27 cellular contexts compared by ENCODE assay signal in the genomic region with DNA sequence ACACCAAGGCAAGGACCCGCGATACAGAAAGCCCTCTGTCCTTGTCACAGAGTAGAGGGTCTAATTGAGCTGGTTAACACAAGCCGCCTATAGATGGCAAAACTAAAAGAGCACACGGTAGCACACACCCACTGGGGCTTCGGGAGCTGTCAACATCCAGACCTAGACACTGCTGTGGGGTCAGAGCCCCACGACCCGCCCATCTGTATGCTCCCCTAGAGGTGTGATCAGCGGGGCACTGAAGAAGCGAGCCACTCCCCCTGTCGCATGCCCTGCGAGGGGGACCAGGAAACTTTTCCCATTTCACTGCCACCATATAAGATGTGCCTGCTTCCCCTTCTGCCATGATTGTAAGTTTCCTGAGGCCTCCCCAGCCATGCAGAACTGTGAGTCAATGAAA.
"Had no signal": no experiment of that assay in that cellular context is flagged by ENCODE, and none has a peak within 500 bp of the region (broad histone marks: within the 10 kb centered on the region; RNA-seq: fewer than 3 reads in every experiment).

No MANE protein-coding gene starts in this region.

- ATAC-seq: stimulated activated effector memory CD8-positive, alpha-beta T cell treated with anti-CD3 and anti-CD28 coated beads, Interleukin-12 subunit alpha, Interleukin-12 subunit beta, amount 100 ng/mL, for 72 hours; stimulated activated memory B cell treated with anti-CD40 and anti-IgM and Interleukin-4, amounts not matched to agents 10 μg/mL and 1 μg/mL and 100 μg/mL, for 72 hours; stimulated activated naive B cell treated with anti-CD40 and anti-IgM and Interleukin-4, amounts not matched to agents 10 μg/mL and 1 μg/mL and 100 μg/mL, for 72 hours; stimulated activated naive CD8-positive, alpha-beta T cell treated with anti-CD3 and anti-CD28 coated beads, Interleukin-15, amount 100 ng/mL, for 72 hours; stimulated activated naive CD8-positive, alpha-beta T cell treated with anti-CD3 and anti-CD28 coated beads, Interleukin-15, Interleukin-2, amounts not matched to agents 100 U/mL and 50 U/mL, for 24 hours; upper lobe of right lung had no signal

- H3K27ac ChIP-seq: stomach, suprapubic skin, testis, thoracic aorta, thyroid gland, tibial artery, tibial nerve, transverse colon, upper lobe of left lung, upper lobe of right lung, uterus, vagina had no signal

- H3K27me3 ChIP-seq: stomach, suprapubic skin, testis, thyroid gland, tibial artery, tibial nerve, transverse colon, upper lobe of left lung, upper lobe of right lung, uterus, vagina had no signal

- H3K27ac Mint-ChIP-seq: stimulated activated effector memory CD8-positive, alpha-beta T cell treated with anti-CD3 and anti-CD28 coated beads, Interleukin-12 subunit alpha, Interleukin-12 subunit beta, amount 100 ng/mL, for 72 hours; stimulated activated memory B cell treated with anti-CD40 and anti-IgM and Interleukin-4, amounts not matched to agents 10 μg/mL and 1 μg/mL and 100 μg/mL, for 72 hours; stimulated activated naive B cell treated with anti-CD40 and anti-IgM and Interleukin-4, amounts not matched to agents 10 μg/mL and 1 μg/mL and 100 μg/mL, for 72 hours; stimulated activated naive CD8-positive, alpha-beta T cell treated with anti-CD3 and anti-CD28 coated beads, Interleukin-15, amount 100 ng/mL, for 72 hours; stimulated activated naive CD8-positive, alpha-beta T cell treated with anti-CD3 and anti-CD28 coated beads, Interleukin-15, Interleukin-2, amounts not matched to agents 100 ng/mL and 50 ng/mL, for 24 hours; type B pancreatic cell had no signal

- H3K27me3 Mint-ChIP-seq: stimulated activated memory B cell treated with anti-CD40 and anti-IgM and Interleukin-4, amounts not matched to agents 10 μg/mL and 1 μg/mL and 100 μg/mL, for 72 hours; stimulated activated naive B cell treated with anti-CD40 and anti-IgM and Interleukin-4, amounts not matched to agents 10 μg/mL and 1 μg/mL and 100 μg/mL, for 72 hours; stimulated activated naive CD8-positive, alpha-beta T cell treated with anti-CD3 and anti-CD28 coated beads, Interleukin-15, amount 100 ng/mL, for 72 hours; stimulated activated naive CD8-positive, alpha-beta T cell treated with anti-CD3 and anti-CD28 coated beads, Interleukin-15, Interleukin-2, amounts not matched to agents 100 ng/mL and 50 ng/mL, for 24 hours; type B pancreatic cell had no signal

- H3K9me3 Mint-ChIP-seq: stimulated activated memory B cell treated with anti-CD40 and anti-IgM and Interleukin-4, amounts not matched to agents 10 μg/mL and 1 μg/mL and 100 μg/mL, for 72 hours; type B pancreatic cell had no signal

- H3K4me1 ChIP-seq: stomach, suprapubic skin, testis, thyroid gland, tibial artery, tibial nerve, transverse colon, upper lobe of left lung, upper lobe of right lung, uterus, vagina had no signal

- H3K9me3 ChIP-seq: stomach, suprapubic skin, testis, thoracic aorta, thyroid gland, tibial artery, tibial nerve, transverse colon, upper lobe of left lung, upper lobe of right lung, uterus, vagina had no signal

- H3K36me3 Mint-ChIP-seq: stimulated activated effector memory CD8-positive, alpha-beta T cell treated with anti-CD3 and anti-CD28 coated beads, Interleukin-12 subunit alpha, Interleukin-12 subunit beta, amount 100 ng/mL, for 72 hours; stimulated activated memory B cell treated with anti-CD40 and anti-IgM and Interleukin-4, amounts not matched to agents 10 μg/mL and 1 μg/mL and 100 μg/mL, for 72 hours; stimulated activated naive B cell treated with anti-CD40 and anti-IgM and Interleukin-4, amounts not matched to agents 10 μg/mL and 1 μg/mL and 100 μg/mL, for 72 hours; type B pancreatic cell had no signal

- H3K4me1 Mint-ChIP-seq: stimulated activated effector memory CD8-positive, alpha-beta T cell treated with anti-CD3 and anti-CD28 coated beads, Interleukin-12 subunit alpha, Interleukin-12 subunit beta, amount 100 ng/mL, for 72 hours; stimulated activated memory B cell treated with anti-CD40 and anti-IgM and Interleukin-4, amounts not matched to agents 10 μg/mL and 1 μg/mL and 100 μg/mL, for 72 hours; stimulated activated naive B cell treated with anti-CD40 and anti-IgM and Interleukin-4, amounts not matched to agents 10 μg/mL and 1 μg/mL and 100 μg/mL, for 72 hours; stimulated activated naive CD8-positive, alpha-beta T cell treated with anti-CD3 and anti-CD28 coated beads, Interleukin-15, amount 100 ng/mL, for 72 hours had no signal

- H3K4me3 Mint-ChIP-seq: stimulated activated effector memory CD8-positive, alpha-beta T cell treated with anti-CD3 and anti-CD28 coated beads, Interleukin-12 subunit alpha, Interleukin-12 subunit beta, amount 100 ng/mL, for 72 hours; stimulated activated memory B cell treated with anti-CD40 and anti-IgM and Interleukin-4, amounts not matched to agents 10 μg/mL and 1 μg/mL and 100 μg/mL, for 72 hours; stimulated activated naive B cell treated with anti-CD40 and anti-IgM and Interleukin-4, amounts not matched to agents 10 μg/mL and 1 μg/mL and 100 μg/mL, for 72 hours; stimulated activated naive CD8-positive, alpha-beta T cell treated with anti-CD3 and anti-CD28 coated beads, Interleukin-15, amount 100 ng/mL, for 72 hours; stimulated activated naive CD8-positive, alpha-beta T cell treated with anti-CD3 and anti-CD28 coated beads, Interleukin-15, Interleukin-2, amounts not matched to agents 100 ng/mL and 50 ng/mL, for 24 hours; type B pancreatic cell had no signal

- DNase-seq: stimulated activated CD4-positive, alpha-beta T cell treated with anti-CD3 and anti-CD28 coated beads, Interleukin-2, amount 100 ng/mL, for 48 hours; stimulated activated CD4-positive, alpha-beta T cell treated with anti-CD3 and anti-CD28 coated beads, Interleukin-4, amount 100 ng/mL, for 1 hour; stimulated activated CD4-positive, alpha-beta T cell treated with anti-CD3 and anti-CD28 coated beads, Interleukin-4, amount 100 ng/mL, for 24 hours; stimulated activated CD4-positive, alpha-beta T cell treated with anti-CD3 and anti-CD28 coated beads, Interleukin-4, amount 100 ng/mL, for 4 hours; stimulated activated CD8-positive, alpha-beta memory T cell treated with anti-CD3 and anti-CD28 coated beads, Interleukin-4, amount 100 ng/mL, for 48 hours; stimulated activated naive B cell treated with anti-CD40 and anti-IgM and Interleukin-4, amounts not matched to agents 10 μg/mL and 1 μg/mL and 100 μg/mL, for 72 hours; stimulated activated naive CD4-positive, alpha-beta T cell treated with Interleukin-2 at 50 U/mL for 16 hours; stimulated activated naive CD8-positive, alpha-beta T cell treated with anti-CD3 and anti-CD28 coated beads, Interleukin-15, amount 100 ng/mL, for 72 hours; stimulated activated naive CD8-positive, alpha-beta T cell treated with anti-CD3 and anti-CD28 coated beads, Interleukin-15, Interleukin-2, amounts not matched to agents 100 U/mL and 50 U/mL, for 24 hours; stomach; substantia nigra; testis; thyroid gland; tibial artery; transverse colon; trophoblast cell; upper lobe of right lung; uterus had no signal

- H3K36me3 ChIP-seq: stomach, suprapubic skin, thoracic aorta, thyroid gland, tibial artery, tibial nerve, transverse colon, upper lobe of left lung, upper lobe of right lung, uterus, vagina had no signal

- H3K4me3 ChIP-seq: stomach, suprapubic skin, testis, thoracic aorta, thyroid gland, tibial artery, tibial nerve, transverse colon, upper lobe of left lung, upper lobe of right lung, uterus, vagina had no signal
